In the genomic region with DNA sequence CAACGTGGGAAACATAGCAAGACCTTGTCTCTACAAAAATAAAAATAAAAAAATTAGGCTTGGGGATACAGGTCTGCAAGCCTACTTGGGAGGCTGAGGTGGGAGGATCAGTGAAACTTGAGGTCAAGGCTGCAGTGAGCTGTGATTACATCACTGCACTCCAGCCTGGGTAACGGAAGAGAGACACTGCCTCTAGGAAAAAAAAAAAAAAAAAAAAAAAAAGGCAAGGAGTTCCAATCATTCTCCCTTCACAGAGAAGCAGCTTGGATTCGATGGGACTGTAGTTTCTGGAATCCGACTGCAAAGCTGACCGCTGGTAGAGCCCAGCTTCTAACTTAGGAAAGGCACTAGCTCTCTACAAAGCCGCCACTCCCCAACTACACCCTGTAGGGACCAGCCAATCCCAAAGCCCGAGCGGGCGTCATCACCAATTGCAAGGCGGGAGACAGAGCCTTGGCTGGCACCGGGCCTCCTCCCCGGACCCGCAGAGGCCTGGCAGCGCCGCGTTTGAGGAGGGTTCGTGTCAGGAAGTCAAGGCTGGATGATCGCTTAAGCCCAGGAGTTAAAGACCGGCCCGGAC, we compare ENCODE assay signal across 8 cellular contexts. TPM values are rescaled to one million over a fixed set of nuclear protein-coding genes. Genes with fewer than 3 reads are reported as not detected.
DNase-seq lines count a peak whose midpoint lies in the region; ATAC-seq and TF ChIP-seq lines count a peak whose summit lies in the region.

No MANE protein-coding gene starts in this region.

- peaks cover 24% of the 10 kb centered on the region for H3K4me1 Mint-ChIP-seq in activated CD8-positive, alpha-beta T cell treated with anti-CD3 and anti-CD28 coated beads for 36 hours (ENCODE audit: low read depth)

- POLR2A ChIA-PET in BJ (lab: Charles Lee), result interaction anchor here (0.6 kb wide), 1 partner anchor 46 kb away, joined by 10 read pairs; no protein-coding TSS in a partner anchor
- POLR2A ChIA-PET in activated CD8-positive, alpha-beta T cell treated with anti-CD3 and anti-CD28 coated beads for 36 hours (lab: Charles Lee), result interaction anchor here (0.5 to 3.5 kb wide), 17 partner anchors 8 to 216 kb away, joined by 3 to 63 read pairs (median 7); a partner anchor contains a TSS

- peak overlapping the region; percentile 90 for H3K27ac ChIP-seq in duodenal mucosa (ENCODE audit: low read depth, low read length)
- H3K27ac ChIP-seq in lower lobe of right lung, result peak overlapping the region; percentile 90

- no peak for DNase-seq in BJ (ENCODE audit: low read depth)
- DNase-seq in GM19240 (ENCODE audit: insufficient read length, low spot score), result peak; percentile 63
- DNase-seq in NCI-H69 (lab: John Stamatoyannopoulos, UW), result peak; percentile 97
- DNase-seq in activated CD8-positive, alpha-beta T cell treated with anti-CD3 and anti-CD28 coated beads for 36 hours, result peak; percentile 93
- peak; percentile 96 for DNase-seq in lower lobe of right lung
- DNase-seq in stimulated activated CD4-positive, alpha-beta T cell treated with anti-CD3 and anti-CD28 coated beads, TNF-alpha, amount 100 ng/mL, for 4 hours (ENCODE audit: low read depth in 3 of 3), result peak; percentile 66 to 74 (median 70)

- H3K27me3 ChIP-seq in BJ (ENCODE audit: control insufficient read depth, insufficient read depth, low read length) (no peaks in the 10 kb centered on the region), duodenal mucosa (ENCODE audit: control insufficient read depth in 1 of 2, insufficient read depth in 2 of 2, low read length in 2 of 2) (no peaks in the 10 kb centered on the region), lower lobe of right lung (ENCODE audit: low read depth) (no peaks in the 10 kb centered on the region)

- ATAC-seq in HG03460 (IDR thresholded peaks at IDR 0.05; ENCODE audit: unreplicated experiment), result peak; percentile 62
- ATAC-seq in activated CD8-positive, alpha-beta T cell treated with anti-CD3 and anti-CD28 coated beads for 36 hours, result peak; percentile 74
- peak; percentile 95 to 97 for ATAC-seq in lower lobe of right lung

- peak overlapping the region; percentile 100 for H3K27ac Mint-ChIP-seq in activated CD8-positive, alpha-beta T cell treated with anti-CD3 and anti-CD28 coated beads for 36 hours

- CTCF ChIA-PET in BJ (lab: Yijun Ruan, JAX), result interaction anchor here (0.6 to 2.1 kb wide), 4 partner anchors 10 to 45 kb away, joined by 3 to 8 read pairs (median 6); no protein-coding TSS in a partner anchor
- CTCF ChIA-PET in activated CD8-positive, alpha-beta T cell treated with anti-CD3 and anti-CD28 coated beads for 36 hours (lab: Charles Lee), result interaction anchor here (0.5 to 5.6 kb wide), 7 partner anchors 8 to 57 kb away, joined by 3 to 43 read pairs (median 4); a partner anchor contains a TSS

- H3K4me3 Mint-ChIP-seq in activated CD8-positive, alpha-beta T cell treated with anti-CD3 and anti-CD28 coated beads for 36 hours, result peak overlapping the region; percentile 93

- peak overlapping the region; percentile 69 for H3K4me3 ChIP-seq in BJ (ENCODE audit: low read depth, low read length)
- H3K4me3 ChIP-seq in duodenal mucosa (ENCODE audit: low read depth in 1 of 2, low read length in 2 of 2), result peak overlapping the region; percentile 85 to 90
- peak overlapping the region; percentile 74 for H3K4me3 ChIP-seq in lower lobe of right lung

- peaks cover 17 to 19% of the 10 kb centered on the region in 2 donors for H3K4me1 ChIP-seq in duodenal mucosa (ENCODE audit: control insufficient read depth in 1 of 2, insufficient read depth in 2 of 2, low read length in 2 of 2)
- peaks cover 41% of the 10 kb centered on the region for H3K4me1 ChIP-seq in lower lobe of right lung

- H3K36me3 Mint-ChIP-seq in activated CD8-positive, alpha-beta T cell treated with anti-CD3 and anti-CD28 coated beads for 36 hours (ENCODE audit: low read depth), result peaks cover 33% of the 10 kb centered on the region

- TF ChIP-seq CTCF in BJ (IDR thresholded peaks at IDR 0.05; ENCODE audit: insufficient read depth, low read depth, low read length) (no peak), lower lobe of right lung (IDR thresholded peaks at IDR 0.05) (no peak)
- no peak for TF ChIP-seq CTCF in activated CD8-positive, alpha-beta T cell treated with anti-CD3 and anti-CD28 coated beads for 36 hours (IDR thresholded peaks at IDR 0.05)

- H3K36me3 ChIP-seq in BJ (ENCODE audit: control insufficient read depth, insufficient read depth, low read length) (peaks cover 5% of the 10 kb centered on the region), duodenal mucosa (ENCODE audit: control insufficient read depth in 1 of 2, insufficient read depth in 2 of 2, low read length in 2 of 2) (peaks cover 0 to 4% of the 10 kb centered on the region in 2 donors), lower lobe of right lung (peaks cover 12% of the 10 kb centered on the region)

- no peaks in the 10 kb centered on the region for H3K27me3 Mint-ChIP-seq in activated CD8-positive, alpha-beta T cell treated with anti-CD3 and anti-CD28 coated beads for 36 hours

- H3K9me3 Mint-ChIP-seq in activated CD8-positive, alpha-beta T cell treated with anti-CD3 and anti-CD28 coated beads for 36 hours, result no peaks in the 10 kb centered on the region

- intact Hi-C loops in activated CD8-positive, alpha-beta T cell treated with anti-CD3 and anti-CD28 coated beads for 36 hours (cut with micrococcal nuclease), result loop anchor here (2.0 kb wide), 1 partner anchor 55 kb away; no protein-coding TSS in a partner anchor
- intact Hi-C loops in lower lobe of right lung (cut with DNase I), result no loop called here

- H3K9me3 ChIP-seq in duodenal mucosa (ENCODE audit: control insufficient read depth in 1 of 2, low read length in 2 of 2), result no peaks in the 10 kb centered on the region
- no peaks in the 10 kb centered on the region for H3K9me3 ChIP-seq in lower lobe of right lung

- H3K9ac ChIP-seq in duodenal mucosa (ENCODE audit: low read depth in 1 of 2, low read length in 2 of 2), result peak overlapping the region; percentile 69 to 76

RNA-seq across cellular contexts. Expression of a gene that starts 0.7 kb away (rescaled TPM):
- polyA plus RNA-seq in BJ (2011; rRNA removed), result 44.9 and 46.5 TPM in 2 replicates
- 20.4 and 27.3 TPM in 2 replicates for polyA minus RNA-seq in BJ (2011; rRNA and poly(A)+ RNA removed)
- 100 to 1,000 TPM; 189 to 200 TPM for total RNA-seq in activated CD8-positive, alpha-beta T cell treated with anti-CD3 and anti-CD28 coated beads for 36 hours
- 37.5 TPM for total RNA-seq in lower lobe of right lung

RNA-seq across cellular contexts. Expression of a gene that starts 27.8 kb away (rescaled TPM):
- polyA plus RNA-seq in BJ (2011; rRNA removed), result 17.6 and 25.2 TPM in 2 replicates
- 12.9 and 26.9 TPM in 2 replicates for polyA minus RNA-seq in BJ (2011; rRNA and poly(A)+ RNA removed)
- 1 to 10 TPM; 4.7 to 8.0 TPM for total RNA-seq in activated CD8-positive, alpha-beta T cell treated with anti-CD3 and anti-CD28 coated beads for 36 hours
- total RNA-seq in lower lobe of right lung, result 28.6 TPM

RNA-seq across cellular contexts. Expression of a gene that starts 34.5 kb away (rescaled TPM):
- 24.6 and 31.1 TPM in 2 replicates for polyA plus RNA-seq in BJ (2011; rRNA removed)
- 31.6 and 45.7 TPM in 2 replicates for polyA minus RNA-seq in BJ (2011; rRNA and poly(A)+ RNA removed)
- total RNA-seq in activated CD8-positive, alpha-beta T cell treated with anti-CD3 and anti-CD28 coated beads for 36 hours, result 10 to 100 TPM in 1 of 2 experiments, 1 to 10 TPM in 1; 9.4 to 13.4 TPM
- total RNA-seq in lower lobe of right lung, result 33.0 TPM

RNA-seq across cellular contexts. Expression of a gene that starts 37.4 kb away (rescaled TPM):
- 44.8 and 58.1 TPM in 2 replicates for polyA plus RNA-seq in BJ (2011; rRNA removed)
- 48.9 and 64.0 TPM in 2 replicates for polyA minus RNA-seq in BJ (2011; rRNA and poly(A)+ RNA removed)
- 10 to 100 TPM; 70.1 to 71.7 TPM for total RNA-seq in activated CD8-positive, alpha-beta T cell treated with anti-CD3 and anti-CD28 coated beads for 36 hours
- total RNA-seq in lower lobe of right lung, result 90.9 TPM

RNA-seq across cellular contexts. Expression of a gene that starts 43.7 kb away (rescaled TPM):
- 20.7 and 25.9 TPM in 2 replicates for polyA plus RNA-seq in BJ (2011; rRNA removed)
- 14.9 and 27.7 TPM in 2 replicates for polyA minus RNA-seq in BJ (2011; rRNA and poly(A)+ RNA removed)
- total RNA-seq in activated CD8-positive, alpha-beta T cell treated with anti-CD3 and anti-CD28 coated beads for 36 hours, result 10 to 100 TPM; 12.7 to 15.3 TPM
- total RNA-seq in lower lobe of right lung, result 49.2 TPM
